ENCODE assay signal across 1 cellular context in genomic region chr12:131640436-131640969, GRCh38.
TF ChIP-seq lines count a peak whose summit lies in the region.

No MANE protein-coding gene starts in this region.

TF ChIP-seq in GM23338, 12 proteins besides CTCF, POLR2A, EP300 and RAD21 (continued from another document):
- no peak for TF ChIP-seq ZNF462 (CRISPR knock-in tag; IDR thresholded peaks at IDR 0.05)
- no peak for TF ChIP-seq NANOG (IDR thresholded peaks at IDR 0.05; ENCODE audit: borderline replicate concordance)
- TF ChIP-seq JUNB (IDR thresholded peaks at IDR 0.05; ENCODE audit: unreplicated experiment): no peak
- no peak for TF ChIP-seq REST (IDR thresholded peaks at IDR 0.05; ENCODE audit: unreplicated experiment)
- no peak for TF ChIP-seq POLR2AphosphoS5 (IDR thresholded peaks at IDR 0.05; ENCODE audit: low read depth)
- no peak for TF ChIP-seq ZNF114 (CRISPR knock-in tag; IDR thresholded peaks at IDR 0.05)
- TF ChIP-seq CREB1 (CRISPR knock-in tag; IDR thresholded peaks at IDR 0.05; ENCODE audit: low read depth): no peak
- no peak for TF ChIP-seq ETS1 (IDR thresholded peaks at IDR 0.05)
- no peak for TF ChIP-seq EZH2phosphoT487 (IDR thresholded peaks at IDR 0.05; ENCODE audit: unreplicated experiment)
TF ChIP-seq in GM23338: peak in this region for 0.
